ENCODE assay signal across 14 cellular contexts in genomic region chr1:203299180-203299579, GRCh38.
DNase-seq lines count a peak whose midpoint lies in the region; ATAC-seq, FAIRE-seq and TF ChIP-seq lines count a peak whose summit lies in the region.
"Had no signal": no experiment of that assay in that cellular context is flagged by ENCODE, and none has a peak within 500 bp of the region (broad histone marks: within the 10 kb centered on the region; RNA-seq: fewer than 3 reads in every experiment).

No MANE protein-coding gene starts in this region.

- no peak for TF ChIP-seq CTCF in GM10266 (IDR thresholded peaks at IDR 0.05; ENCODE audit: control insufficient read depth, insufficient read depth, low read depth, missing control alignments)

- H3K27ac Mint-ChIP-seq in stimulated activated naive CD8-positive, alpha-beta T cell treated with anti-CD3 and anti-CD28 coated beads, Interleukin-15, amount 100 ng/mL, for 72 hours = no peak overlapping the region
- H3K27ac Mint-ChIP-seq: activated CD4-positive, alpha-beta memory T cell treated with anti-CD3 and anti-CD28 coated beads for 36 hours; activated naive CD4-positive, alpha-beta T cell treated with anti-CD3 and anti-CD28 coated beads for 36 hours had no signal

- H3K4me1 Mint-ChIP-seq in stimulated activated naive CD8-positive, alpha-beta T cell treated with anti-CD3 and anti-CD28 coated beads, Interleukin-15, amount 100 ng/mL, for 72 hours = peaks cover 67% of the 10 kb centered on the region

- no peaks in the 10 kb centered on the region for H3K9me3 Mint-ChIP-seq in stimulated activated naive CD8-positive, alpha-beta T cell treated with anti-CD3 and anti-CD28 coated beads, Interleukin-15, amount 100 ng/mL, for 72 hours
- H3K9me3 Mint-ChIP-seq: activated CD4-positive, alpha-beta memory T cell treated with anti-CD3 and anti-CD28 coated beads for 36 hours; activated naive CD4-positive, alpha-beta T cell treated with anti-CD3 and anti-CD28 coated beads for 36 hours; neural crest cell had no signal

- no peak for DNase-seq in stimulated activated naive CD8-positive, alpha-beta T cell treated with anti-CD3 and anti-CD28 coated beads, Interleukin-15, amount 100 ng/mL, for 72 hours
- DNase-seq in stimulated activated naive CD8-positive, alpha-beta T cell treated with anti-CD3 and anti-CD28 coated beads, Interleukin-15, Interleukin-2, amounts not matched to agents 100 U/mL and 50 U/mL, for 24 hours = no peak
- no peak for DNase-seq in NCI-H2227 (lab: John Stamatoyannopoulos, UW; ENCODE audit: unreplicated experiment)
- no peak for DNase-seq in NCI-H226
- DNase-seq in GM10266 (ENCODE audit: extremely low spot score) = no peak
- no peak for DNase-seq in HTR-8/SVneo (ENCODE audit: insufficient read length, low spot score)
- DNase-seq: activated CD4-positive, alpha-beta memory T cell treated with anti-CD3 and anti-CD28 coated beads for 36 hours; activated naive CD4-positive, alpha-beta T cell treated with anti-CD3 and anti-CD28 coated beads for 36 hours; cerebellar nuclear complex; NCI-H748 treated with DMSO at 0.1 percent for 48 hours had no signal

- no peaks in the 10 kb centered on the region for H3K27me3 Mint-ChIP-seq in stimulated activated naive CD8-positive, alpha-beta T cell treated with anti-CD3 and anti-CD28 coated beads, Interleukin-15, amount 100 ng/mL, for 72 hours
- H3K27me3 Mint-ChIP-seq: activated CD4-positive, alpha-beta memory T cell treated with anti-CD3 and anti-CD28 coated beads for 36 hours had no signal

- peak; percentile 80 for TF ChIP-seq POLR2A in Raji (IDR thresholded peaks at IDR 0.05; ENCODE audit: insufficient read depth, low read depth, low read length)

- ATAC-seq in stimulated activated naive CD8-positive, alpha-beta T cell treated with anti-CD3 and anti-CD28 coated beads, Interleukin-15, amount 100 ng/mL, for 72 hours = peak; percentile 26
- ATAC-seq in stimulated activated naive CD8-positive, alpha-beta T cell treated with anti-CD3 and anti-CD28 coated beads, Interleukin-15, Interleukin-2, amounts not matched to agents 100 U/mL and 50 U/mL, for 24 hours = no peak
- ATAC-seq in HG02885 (IDR thresholded peaks at IDR 0.05; ENCODE audit: poor library complexity, unreplicated experiment) = peak; percentile 46

- no peak overlapping the region for H3K4me3 Mint-ChIP-seq in stimulated activated naive CD8-positive, alpha-beta T cell treated with anti-CD3 and anti-CD28 coated beads, Interleukin-15, amount 100 ng/mL, for 72 hours
- H3K4me3 Mint-ChIP-seq: activated CD4-positive, alpha-beta memory T cell treated with anti-CD3 and anti-CD28 coated beads for 36 hours; activated naive CD4-positive, alpha-beta T cell treated with anti-CD3 and anti-CD28 coated beads for 36 hours; neural crest cell had no signal

- FAIRE-seq in HTR-8/SVneo (lab: Jason Lieb, UNC) = no peak
- FAIRE-seq: islet of Langerhans had no signal
